ENCODE assay signal across 1 cellular context in the genomic region with DNA sequence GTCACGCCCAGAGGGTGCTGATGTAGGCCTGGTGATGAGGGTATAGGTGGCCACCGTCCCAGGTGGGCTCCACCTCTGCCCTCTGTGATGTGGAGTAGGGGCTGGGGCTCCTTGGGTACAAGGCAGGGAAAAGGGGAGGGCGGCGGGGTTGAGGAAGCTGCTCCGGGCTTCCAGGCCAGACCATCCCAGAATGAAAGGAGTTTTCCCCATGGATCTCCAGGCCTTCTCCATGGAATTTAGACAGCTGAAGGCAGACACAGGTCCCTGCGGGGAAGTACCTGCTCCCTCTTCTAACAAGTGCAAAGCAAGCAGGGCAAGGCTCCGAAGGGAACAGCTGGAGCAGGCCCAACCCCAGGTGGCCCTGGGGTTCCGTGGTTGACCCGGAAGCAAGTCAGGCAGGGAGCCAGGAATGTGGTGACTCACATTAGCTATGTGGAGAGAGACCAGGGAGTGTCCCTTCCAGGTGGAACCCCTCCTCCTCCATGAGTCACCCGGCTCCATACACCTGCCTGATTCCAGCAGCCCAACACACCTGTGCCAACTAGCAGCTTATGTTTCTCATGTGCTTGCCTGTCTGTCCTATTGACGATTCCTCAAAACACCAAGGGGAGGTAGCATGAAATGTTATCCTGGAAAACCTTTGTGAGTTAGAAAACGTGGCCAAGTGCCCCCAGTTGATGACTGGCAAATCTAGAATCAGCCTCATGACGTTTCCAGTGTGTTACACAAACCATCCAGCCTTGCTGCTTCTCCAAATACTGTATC.
TF ChIP-seq lines count a peak whose summit lies in the region.

No MANE protein-coding gene starts in this region.

TF ChIP-seq in GM12878, 131 proteins besides CTCF, POLR2A, EP300 and RAD21 (continues in another document):
- TF ChIP-seq, protein P1, sequence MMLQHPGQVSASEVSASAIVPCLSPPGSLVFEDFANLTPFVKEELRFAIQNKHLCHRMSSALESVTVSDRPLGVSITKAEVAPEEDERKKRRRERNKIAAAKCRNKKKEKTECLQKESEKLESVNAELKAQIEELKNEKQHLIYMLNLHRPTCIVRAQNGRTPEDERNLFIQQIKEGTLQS (IDR thresholded peaks at IDR 0.05; ENCODE audit: borderline replicate concordance, extremely low read depth, low read depth, low read length): no peak
- TF ChIP-seq SIX5 (IDR thresholded peaks at IDR 0.05; ENCODE audit: low read depth, low read length, severe bottlenecking) (no peak), EZH2 (IDR thresholded peaks at IDR 0.05; ENCODE audit: borderline replicate concordance, control insufficient read depth, low read depth, low read length) (no peak), JUND (IDR thresholded peaks at IDR 0.05; ENCODE audit: low read depth, low read length) (peak; percentile 32; the same call in 1 of the 2 replicates), POLR2AphosphoS5 (IDR thresholded peaks at IDR 0.05; ENCODE audit: low read length) (peak; percentile 63; the same call in 1 of the 2 replicates), IKZF1 (conservative IDR thresholded peaks at IDR 0.05) (peak; percentile 55), MYC (IDR thresholded peaks at IDR 0.05; ENCODE audit: insufficient read depth, insufficient read length, insufficient replicate concordance, low read length, severe bottlenecking) (no peak), SIN3A (IDR thresholded peaks at IDR 0.05; ENCODE audit: low read depth, low read length) (no peak), TBL1XR1 (IDR thresholded peaks at IDR 0.05; ENCODE audit: low read depth, low read length) (no peak), STAT1 (conservative IDR thresholded peaks at IDR 0.05) (no peak), NRF1 (conservative IDR thresholded peaks at IDR 0.05; ENCODE audit: low read depth, low read length) (no peak), NR2C2 (IDR thresholded peaks at IDR 0.05; ENCODE audit: borderline replicate concordance, control insufficient read depth, insufficient read length, low read depth) (no peak), TCF3 (IDR thresholded peaks at IDR 0.05; ENCODE audit: borderline replicate concordance, insufficient read depth, low read depth, low read length) (peak; percentile 77; the same call in 1 of the 2 replicates), PML (IDR thresholded peaks at IDR 0.05; ENCODE audit: low read length) (no peak), IKZF2 (IDR thresholded peaks at IDR 0.05) (peak; percentile 44 to 64; a peak in 2 of 4 replicates), MTA3 (IDR thresholded peaks at IDR 0.05; ENCODE audit: borderline replicate concordance, low read length) (no peak), RUNX3 (IDR thresholded peaks at IDR 0.05; ENCODE audit: low read length) (peak; percentile 20; the same call in 1 of the 2 replicates), HCFC1 (IDR thresholded peaks at IDR 0.05; ENCODE audit: low read length) (no peak), BHLHE40 (IDR thresholded peaks at IDR 0.05; ENCODE audit: borderline replicate concordance in 1 of 2, low read depth in 2 of 2, low read length in 1 of 2) (peak; percentile 16 to 43; a peak in 2 of 4 replicates), ZNF207 (IDR thresholded peaks at IDR 0.05; ENCODE audit: borderline replicate concordance) (no peak), PAX5 (IDR thresholded peaks at IDR 0.05; ENCODE audit: borderline replicate concordance, low read depth, low read length) (0 out of 2 replicates have a peak, but pooled peaks have one; percentile 39), KDM1A (IDR thresholded peaks at IDR 0.05; ENCODE audit: borderline replicate concordance) (no peak), SMAD5 (IDR thresholded peaks at IDR 0.05; ENCODE audit: low read depth) (no peak), CEBPB (IDR thresholded peaks at IDR 0.05; ENCODE audit: borderline replicate concordance in 1 of 2, low read depth in 2 of 2, low read length in 2 of 2) (no peak), RCOR1 (conservative IDR thresholded peaks at IDR 0.05; ENCODE audit: low read depth, low read length) (no peak), BCL11A (IDR thresholded peaks at IDR 0.05; ENCODE audit: low read depth, low read length) (peak; percentile 29; the same call in 1 of the 2 replicates), SMARCA5 (IDR thresholded peaks at IDR 0.05) (no peak), SUZ12 (IDR thresholded peaks at IDR 0.05; ENCODE audit: unreplicated experiment) (no peak), ESRRA (IDR thresholded peaks at IDR 0.05; ENCODE audit: low read length) (no peak), POU2F2 (IDR thresholded peaks at IDR 0.05; ENCODE audit: borderline replicate concordance, low read depth, low read length) (0 out of 3 replicates have a peak, but pooled peaks have one; percentile 52), TCF12 (IDR thresholded peaks at IDR 0.05; ENCODE audit: low read depth, low read length) (peak; percentile 92), HDAC6 (IDR thresholded peaks at IDR 0.05; ENCODE audit: unreplicated experiment) (no peak), PAX8 (IDR thresholded peaks at IDR 0.05) (no peak), HDGF (IDR thresholded peaks at IDR 0.05) (no peak), ZNF217 (IDR thresholded peaks at IDR 0.05) (no peak), ZNF24 (IDR thresholded peaks at IDR 0.05) (no peak), MXI1 (IDR thresholded peaks at IDR 0.05; ENCODE audit: low read depth, low read length) (no peak; the same call in 1 of the 2 replicates), SRF (IDR thresholded peaks at IDR 0.05; ENCODE audit: low read depth in 2 of 2, low read length in 2 of 2) (no peak), SP1 (IDR thresholded peaks at IDR 0.05; ENCODE audit: low read depth, low read length) (no peak), DPF2 (IDR thresholded peaks at IDR 0.05) (peak; percentile 51; the same call in 1 of the 2 replicates), SMC3 (IDR thresholded peaks at IDR 0.05; ENCODE audit: borderline replicate concordance, low read length) (no peak), LARP7 (IDR thresholded peaks at IDR 0.05) (no peak), SUPT20H (IDR thresholded peaks at IDR 0.05; ENCODE audit: borderline replicate concordance, control insufficient read depth, low read depth, low read length) (no peak), BACH1 (IDR thresholded peaks at IDR 0.05; ENCODE audit: borderline replicate concordance) (no peak), TCF7 (IDR thresholded peaks at IDR 0.05; ENCODE audit: borderline replicate concordance) (no peak), FOXK2 (IDR thresholded peaks at IDR 0.05) (no peak)
- TF ChIP-seq, protein P2, sequence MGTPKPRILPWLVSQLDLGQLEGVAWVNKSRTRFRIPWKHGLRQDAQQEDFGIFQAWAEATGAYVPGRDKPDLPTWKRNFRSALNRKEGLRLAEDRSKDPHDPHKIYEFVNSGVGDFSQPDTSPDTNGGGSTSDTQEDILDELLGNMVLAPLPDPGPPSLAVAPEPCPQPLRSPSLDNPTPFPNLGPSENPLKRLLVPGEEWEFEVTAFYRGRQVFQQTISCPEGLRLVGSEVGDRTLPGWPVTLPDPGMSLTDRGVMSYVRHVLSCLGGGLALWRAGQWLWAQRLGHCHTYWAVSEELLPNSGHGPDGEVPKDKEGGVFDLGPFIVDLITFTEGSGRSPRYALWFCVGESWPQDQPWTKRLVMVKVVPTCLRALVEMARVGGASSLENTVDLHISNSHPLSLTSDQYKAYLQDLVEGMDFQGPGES (IDR thresholded peaks at IDR 0.05): no peak
- TF ChIP-seq, protein P3, sequence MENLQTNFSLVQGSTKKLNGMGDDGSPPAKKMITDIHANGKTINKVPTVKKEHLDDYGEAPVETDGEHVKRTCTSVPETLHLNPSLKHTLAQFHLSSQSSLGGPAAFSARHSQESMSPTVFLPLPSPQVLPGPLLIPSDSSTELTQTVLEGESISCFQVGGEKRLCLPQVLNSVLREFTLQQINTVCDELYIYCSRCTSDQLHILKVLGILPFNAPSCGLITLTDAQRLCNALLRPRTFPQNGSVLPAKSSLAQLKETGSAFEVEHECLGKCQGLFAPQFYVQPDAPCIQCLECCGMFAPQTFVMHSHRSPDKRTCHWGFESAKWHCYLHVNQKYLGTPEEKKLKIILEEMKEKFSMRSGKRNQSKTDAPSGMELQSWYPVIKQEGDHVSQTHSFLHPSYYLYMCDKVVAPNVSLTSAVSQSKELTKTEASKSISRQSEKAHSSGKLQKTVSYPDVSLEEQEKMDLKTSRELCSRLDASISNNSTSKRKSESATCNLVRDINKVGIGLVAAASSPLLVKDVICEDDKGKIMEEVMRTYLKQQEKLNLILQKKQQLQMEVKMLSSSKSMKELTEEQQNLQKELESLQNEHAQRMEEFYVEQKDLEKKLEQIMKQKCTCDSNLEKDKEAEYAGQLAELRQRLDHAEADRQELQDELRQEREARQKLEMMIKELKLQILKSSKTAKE (IDR thresholded peaks at IDR 0.05; ENCODE audit: low read depth, poor library complexity, severe bottlenecking): no peak
- TF ChIP-seq, protein P4, sequence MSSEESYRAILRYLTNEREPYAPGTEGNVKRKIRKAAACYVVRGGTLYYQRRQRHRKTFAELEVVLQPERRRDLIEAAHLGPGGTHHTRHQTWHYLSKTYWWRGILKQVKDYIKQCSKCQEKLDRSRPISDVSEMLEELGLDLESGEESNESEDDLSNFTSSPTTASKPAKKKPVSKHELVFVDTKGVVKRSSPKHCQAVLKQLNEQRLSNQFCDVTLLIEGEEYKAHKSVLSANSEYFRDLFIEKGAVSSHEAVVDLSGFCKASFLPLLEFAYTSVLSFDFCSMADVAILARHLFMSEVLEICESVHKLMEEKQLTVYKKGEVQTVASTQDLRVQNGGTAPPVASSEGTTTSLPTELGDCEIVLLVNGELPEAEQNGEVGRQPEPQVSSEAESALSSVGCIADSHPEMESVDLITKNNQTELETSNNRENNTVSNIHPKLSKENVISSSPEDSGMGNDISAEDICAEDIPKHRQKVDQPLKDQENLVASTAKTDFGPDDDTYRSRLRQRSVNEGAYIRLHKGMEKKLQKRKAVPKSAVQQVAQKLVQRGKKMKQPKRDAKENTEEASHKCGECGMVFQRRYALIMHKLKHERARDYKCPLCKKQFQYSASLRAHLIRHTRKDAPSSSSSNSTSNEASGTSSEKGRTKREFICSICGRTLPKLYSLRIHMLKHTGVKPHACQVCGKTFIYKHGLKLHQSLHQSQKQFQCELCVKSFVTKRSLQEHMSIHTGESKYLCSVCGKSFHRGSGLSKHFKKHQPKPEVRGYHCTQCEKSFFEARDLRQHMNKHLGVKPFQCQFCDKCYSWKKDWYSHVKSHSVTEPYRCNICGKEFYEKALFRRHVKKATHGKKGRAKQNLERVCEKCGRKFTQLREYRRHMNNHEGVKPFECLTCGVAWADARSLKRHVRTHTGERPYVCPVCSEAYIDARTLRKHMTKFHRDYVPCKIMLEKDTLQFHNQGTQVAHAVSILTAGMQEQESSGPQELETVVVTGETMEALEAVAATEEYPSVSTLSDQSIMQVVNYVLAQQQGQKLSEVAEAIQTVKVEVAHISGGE (CRISPR knock-in tag; IDR thresholded peaks at IDR 0.05): no peak
- TF ChIP-seq, protein P5, sequence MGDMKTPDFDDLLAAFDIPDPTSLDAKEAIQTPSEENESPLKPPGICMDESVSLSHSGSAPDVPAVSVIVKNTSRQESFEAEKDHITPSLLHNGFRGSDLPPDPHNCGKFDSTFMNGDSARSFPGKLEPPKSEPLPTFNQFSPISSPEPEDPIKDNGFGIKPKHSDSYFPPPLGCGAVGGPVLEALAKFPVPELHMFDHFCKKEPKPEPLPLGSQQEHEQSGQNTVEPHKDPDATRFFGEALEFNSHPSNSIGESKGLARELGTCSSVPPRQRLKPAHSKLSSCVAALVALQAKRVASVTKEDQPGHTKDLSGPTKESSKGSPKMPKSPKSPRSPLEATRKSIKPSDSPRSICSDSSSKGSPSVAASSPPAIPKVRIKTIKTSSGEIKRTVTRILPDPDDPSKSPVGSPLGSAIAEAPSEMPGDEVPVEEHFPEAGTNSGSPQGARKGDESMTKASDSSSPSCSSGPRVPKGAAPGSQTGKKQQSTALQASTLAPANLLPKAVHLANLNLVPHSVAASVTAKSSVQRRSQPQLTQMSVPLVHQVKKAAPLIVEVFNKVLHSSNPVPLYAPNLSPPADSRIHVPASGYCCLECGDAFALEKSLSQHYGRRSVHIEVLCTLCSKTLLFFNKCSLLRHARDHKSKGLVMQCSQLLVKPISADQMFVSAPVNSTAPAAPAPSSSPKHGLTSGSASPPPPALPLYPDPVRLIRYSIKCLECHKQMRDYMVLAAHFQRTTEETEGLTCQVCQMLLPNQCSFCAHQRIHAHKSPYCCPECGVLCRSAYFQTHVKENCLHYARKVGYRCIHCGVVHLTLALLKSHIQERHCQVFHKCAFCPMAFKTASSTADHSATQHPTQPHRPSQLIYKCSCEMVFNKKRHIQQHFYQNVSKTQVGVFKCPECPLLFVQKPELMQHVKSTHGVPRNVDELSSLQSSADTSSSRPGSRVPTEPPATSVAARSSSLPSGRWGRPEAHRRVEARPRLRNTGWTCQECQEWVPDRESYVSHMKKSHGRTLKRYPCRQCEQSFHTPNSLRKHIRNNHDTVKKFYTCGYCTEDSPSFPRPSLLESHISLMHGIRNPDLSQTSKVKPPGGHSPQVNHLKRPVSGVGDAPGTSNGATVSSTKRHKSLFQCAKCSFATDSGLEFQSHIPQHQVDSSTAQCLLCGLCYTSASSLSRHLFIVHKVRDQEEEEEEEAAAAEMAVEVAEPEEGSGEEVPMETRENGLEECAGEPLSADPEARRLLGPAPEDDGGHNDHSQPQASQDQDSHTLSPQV (IDR thresholded peaks at IDR 0.05): no peak
- TF ChIP-seq, protein P6, sequence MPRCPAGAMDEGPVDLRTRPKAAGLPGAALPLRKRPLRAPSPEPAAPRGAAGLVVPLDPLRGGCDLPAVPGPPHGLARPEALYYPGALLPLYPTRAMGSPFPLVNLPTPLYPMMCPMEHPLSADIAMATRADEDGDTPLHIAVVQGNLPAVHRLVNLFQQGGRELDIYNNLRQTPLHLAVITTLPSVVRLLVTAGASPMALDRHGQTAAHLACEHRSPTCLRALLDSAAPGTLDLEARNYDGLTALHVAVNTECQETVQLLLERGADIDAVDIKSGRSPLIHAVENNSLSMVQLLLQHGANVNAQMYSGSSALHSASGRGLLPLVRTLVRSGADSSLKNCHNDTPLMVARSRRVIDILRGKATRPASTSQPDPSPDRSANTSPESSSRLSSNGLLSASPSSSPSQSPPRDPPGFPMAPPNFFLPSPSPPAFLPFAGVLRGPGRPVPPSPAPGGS (IDR thresholded peaks at IDR 0.05; ENCODE audit: borderline replicate concordance, insufficient read depth, low read depth, low read length, poor library complexity, severe bottlenecking): no peak
- TF ChIP-seq, protein P7, sequence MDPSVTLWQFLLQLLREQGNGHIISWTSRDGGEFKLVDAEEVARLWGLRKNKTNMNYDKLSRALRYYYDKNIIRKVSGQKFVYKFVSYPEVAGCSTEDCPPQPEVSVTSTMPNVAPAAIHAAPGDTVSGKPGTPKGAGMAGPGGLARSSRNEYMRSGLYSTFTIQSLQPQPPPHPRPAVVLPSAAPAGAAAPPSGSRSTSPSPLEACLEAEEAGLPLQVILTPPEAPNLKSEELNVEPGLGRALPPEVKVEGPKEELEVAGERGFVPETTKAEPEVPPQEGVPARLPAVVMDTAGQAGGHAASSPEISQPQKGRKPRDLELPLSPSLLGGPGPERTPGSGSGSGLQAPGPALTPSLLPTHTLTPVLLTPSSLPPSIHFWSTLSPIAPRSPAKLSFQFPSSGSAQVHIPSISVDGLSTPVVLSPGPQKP (IDR thresholded peaks at IDR 0.05; ENCODE audit: low read depth, low read length): 0 out of 2 replicates have a peak, but pooled peaks have one; percentile 13
